In the genomic region with DNA sequence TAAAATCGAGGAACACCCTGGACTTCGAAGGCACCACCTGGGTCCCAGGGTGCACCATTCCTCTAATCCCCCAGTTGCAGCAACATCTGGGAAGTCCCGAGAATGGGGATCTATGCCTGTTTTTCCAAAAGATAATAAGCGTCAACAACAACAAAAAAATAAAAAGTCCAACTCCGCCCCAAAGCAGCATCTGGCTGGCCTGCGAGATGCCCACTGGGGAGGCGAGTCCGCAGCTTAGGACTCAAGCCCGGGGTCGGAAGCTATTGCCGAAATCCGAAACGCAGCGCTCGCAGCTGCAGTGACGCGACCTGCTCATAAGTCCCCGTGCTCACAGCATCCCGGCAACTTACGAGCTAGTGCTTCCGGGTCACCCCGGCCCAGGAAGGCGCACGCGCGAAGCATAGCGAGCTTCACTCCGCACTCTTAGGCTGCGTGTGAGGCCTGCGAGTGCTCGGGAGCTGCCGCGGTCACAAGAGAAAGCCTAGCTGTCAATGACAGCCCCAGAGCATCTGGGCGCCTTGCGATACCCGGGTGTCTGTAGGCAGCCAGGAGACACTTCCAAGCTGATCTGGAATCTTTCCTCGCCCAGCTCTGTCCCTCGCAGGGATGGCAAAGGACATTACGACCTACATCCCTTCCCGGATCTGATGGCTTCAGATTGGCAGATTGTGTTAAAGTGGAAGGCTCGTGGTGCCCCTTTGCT, we compare ENCODE assay signal across 8 cellular contexts. TPM values are rescaled to one million over a fixed set of nuclear protein-coding genes. Genes with fewer than 3 reads are reported as not detected.
DNase-seq lines count a peak whose midpoint lies in the region; ATAC-seq and TF ChIP-seq lines count a peak whose summit lies in the region.

No MANE protein-coding gene starts in this region.

- DNase-seq in GM10266 (ENCODE audit: extremely low spot score) (peak; percentile 97), NCI-H1105 (lab: John Stamatoyannopoulos, UW) (peak; percentile 96), SKM-1 (lab: John Stamatoyannopoulos, UW; ENCODE audit: unreplicated experiment) (peak; percentile 77), head of caudate nucleus (peak; percentile 89 to 99 (median 98)), osteoblast (ENCODE audit: insufficient read length, low spot score, missing footprints) (peak; percentile 99), thoracic aorta (ENCODE audit: low spot score) (peak; percentile 85)
- peak; percentile 94 for DNase-seq in activated naive CD8-positive, alpha-beta T cell treated with anti-CD3 and anti-CD28 coated beads for 36 hours

- peak overlapping the region; percentile 99 for H2AFZ ChIP-seq in osteoblast (ENCODE audit: low read length)

- H3K4me1 ChIP-seq in osteoblast (ENCODE audit: insufficient read depth, low read length), result peaks cover 4% of the 10 kb centered on the region
- peaks cover 0 to 6% of the 10 kb centered on the region in 2 donors for H3K4me1 ChIP-seq in thoracic aorta (ENCODE audit: control insufficient read depth in 1 of 2, low read depth in 2 of 2)

- intact Hi-C loops in head of caudate nucleus (cut with DNase I), result loop anchor here (5.0 kb wide), 1 partner anchor 70 kb away; the partner anchor contains the start of gene CCT8

- H4K20me1 ChIP-seq in osteoblast (ENCODE audit: insufficient read depth, low read length), result no peaks in the 10 kb centered on the region

- H3K4me1 Mint-ChIP-seq in activated naive CD8-positive, alpha-beta T cell treated with anti-CD3 and anti-CD28 coated beads for 36 hours, result peaks cover 12% of the 10 kb centered on the region

- ATAC-seq in HG02623 (IDR thresholded peaks at IDR 0.05; ENCODE audit: unreplicated experiment), result peak; percentile 98
- ATAC-seq in thoracic aorta (ENCODE audit: insufficient number of reproducible peaks, low FRiP score, low read depth), result peak; percentile 98

- H3K4me2 ChIP-seq in osteoblast (ENCODE audit: insufficient read depth, low read length), result peak overlapping the region; percentile 99

- peak overlapping the region; percentile 90 for H3K4me3 Mint-ChIP-seq in activated naive CD8-positive, alpha-beta T cell treated with anti-CD3 and anti-CD28 coated beads for 36 hours

- H3K36me3 ChIP-seq in osteoblast (ENCODE audit: insufficient read depth, low read length) (peaks cover 12% of the 10 kb centered on the region), thoracic aorta (peaks cover 6% of the 10 kb centered on the region)

- peaks cover 2% of the 10 kb centered on the region for H3K9me3 Mint-ChIP-seq in activated naive CD8-positive, alpha-beta T cell treated with anti-CD3 and anti-CD28 coated beads for 36 hours

- TF ChIP-seq CTCF in GM10266 (IDR thresholded peaks at IDR 0.05; ENCODE audit: control insufficient read depth, insufficient read depth, low read depth, missing control alignments) (no peak), osteoblast (IDR thresholded peaks at IDR 0.05; ENCODE audit: extremely low read depth, low read depth, low read length) (no peak), thoracic aorta (IDR thresholded peaks at IDR 0.05) (no peak)

- H3K79me2 ChIP-seq in osteoblast (ENCODE audit: insufficient read depth, low read length), result peaks cover 2% of the 10 kb centered on the region

- no peaks in the 10 kb centered on the region for H3K27me3 Mint-ChIP-seq in activated naive CD8-positive, alpha-beta T cell treated with anti-CD3 and anti-CD28 coated beads for 36 hours

- H3K4me3 ChIP-seq in osteoblast (ENCODE audit: insufficient read depth, low read length) (peak overlapping the region; percentile 91), thoracic aorta (peak overlapping the region; percentile 86)

- H3K36me3 Mint-ChIP-seq in activated naive CD8-positive, alpha-beta T cell treated with anti-CD3 and anti-CD28 coated beads for 36 hours, result peaks cover 10% of the 10 kb centered on the region

- H3K27me3 ChIP-seq in osteoblast (ENCODE audit: insufficient read depth, low read length) (no peaks in the 10 kb centered on the region), thoracic aorta (replicated peaks; ENCODE audit: insufficient read depth) (no peaks in the 10 kb centered on the region)

- peak overlapping the region; percentile 95 for H3K27ac Mint-ChIP-seq in activated naive CD8-positive, alpha-beta T cell treated with anti-CD3 and anti-CD28 coated beads for 36 hours

- H3K27ac ChIP-seq in osteoblast (ENCODE audit: low read depth, low read length), result peak overlapping the region; percentile 98
- peak overlapping the region; percentile 94 to 98 for H3K27ac ChIP-seq in thoracic aorta

- H3K9me3 ChIP-seq in osteoblast (ENCODE audit: low read depth, low read length) (no peaks in the 10 kb centered on the region), thoracic aorta (no peaks in the 10 kb centered on the region)

RNA-seq across cellular contexts. Expression of gene LTN1, which starts 9.9 kb away (rescaled TPM):
- 10 to 100 TPM; 23.0 to 24.6 TPM for total RNA-seq in activated naive CD8-positive, alpha-beta T cell treated with anti-CD3 and anti-CD28 coated beads for 36 hours
- total RNA-seq in osteoblast, result 26.5 and 27.5 TPM in 2 replicates
- 10 to 100 TPM; 23.4 to 26.8 TPM for total RNA-seq in thoracic aorta

RNA-seq across cellular contexts. Expression of gene RWDD2B, which starts 16.6 kb away (rescaled TPM):
- total RNA-seq in activated naive CD8-positive, alpha-beta T cell treated with anti-CD3 and anti-CD28 coated beads for 36 hours, result 10 to 100 TPM; 24.3 to 24.5 TPM
- total RNA-seq in osteoblast, result 35.1 TPM in 2 replicates
- total RNA-seq in thoracic aorta, result 10 to 100 TPM; 11.4 to 17.6 TPM

RNA-seq across cellular contexts. Expression of gene USP16, which starts 21.9 kb away (rescaled TPM):
- 10 to 100 TPM; 59.0 to 61.6 TPM for total RNA-seq in activated naive CD8-positive, alpha-beta T cell treated with anti-CD3 and anti-CD28 coated beads for 36 hours
- total RNA-seq in osteoblast, result 47.4 TPM in 2 replicates
- total RNA-seq in thoracic aorta, result 10 to 100 TPM; 34.5 to 38.9 TPM

Comparison
In these comparisons a context has a peak if more than half of its experiments do, and no peak if none do; other contexts are left out.
1. Peak in every context shown above with its lines: DNase-seq, ATAC-seq, H3K4me3 ChIP-seq and H3K27ac ChIP-seq.